1 cellular context compared by ENCODE assay signal in genomic region chr20:17872920-17873319, GRCh38.
TF ChIP-seq lines count a peak whose summit lies in the region.

No MANE protein-coding gene starts in this region.

TF ChIP-seq in WTC11, 78 proteins besides CTCF, POLR2A, EP300 and RAD21 (continued from another document):
- no peak for TF ChIP-seq E2F1 (CRISPR knock-in tag; IDR thresholded peaks at IDR 0.05)
- TF ChIP-seq CBFB (CRISPR knock-in tag; IDR thresholded peaks at IDR 0.05; ENCODE audit: low read depth) = no peak
- TF ChIP-seq MLX (CRISPR knock-in tag; IDR thresholded peaks at IDR 0.05) = no peak
- TF ChIP-seq ZNF232 (CRISPR knock-in tag; IDR thresholded peaks at IDR 0.05) = no peak
- no peak for TF ChIP-seq RELA (CRISPR knock-in tag; IDR thresholded peaks at IDR 0.05; ENCODE audit: borderline replicate concordance)
- TF ChIP-seq AR (CRISPR knock-in tag; IDR thresholded peaks at IDR 0.05) = no peak
- no peak for TF ChIP-seq ATF3 (CRISPR knock-in tag; conservative IDR thresholded peaks at IDR 0.05)
- TF ChIP-seq GABPB1 (CRISPR knock-in tag; IDR thresholded peaks at IDR 0.05) = no peak; the same call in 1 of the 2 replicates
- no peak for TF ChIP-seq EMX1 (CRISPR knock-in tag; IDR thresholded peaks at IDR 0.05)
- TF ChIP-seq CDX4 (CRISPR knock-in tag; IDR thresholded peaks at IDR 0.05; ENCODE audit: borderline replicate concordance) = no peak
- no peak for TF ChIP-seq ZNF263 (CRISPR knock-in tag; IDR thresholded peaks at IDR 0.05; ENCODE audit: low read depth)
- TF ChIP-seq ERG (CRISPR knock-in tag; IDR thresholded peaks at IDR 0.05) = no peak
- TF ChIP-seq IRF1 (CRISPR knock-in tag; IDR thresholded peaks at IDR 0.05) = no peak
